ENCODE assay signal across 11 cellular contexts in genomic region chr14:52327374-52328226, GRCh38. TPM values are rescaled to one million over a fixed set of nuclear protein-coding genes. Genes with fewer than 3 reads are reported as not detected.
DNase-seq lines count a peak whose midpoint lies in the region; ATAC-seq, FAIRE-seq and TF ChIP-seq lines count a peak whose summit lies in the region.
"Had no signal": no experiment of that assay in that cellular context is flagged by ENCODE, and none has a peak within 500 bp of the region (broad histone marks: within the 10 kb centered on the region; RNA-seq: fewer than 3 reads in every experiment).

No MANE protein-coding gene starts in this region.

- CTCF ChIA-PET in BJ (lab: Yijun Ruan, JAX) (interaction anchor here (0.6 kb wide), 1 partner anchor 259 kb away, joined by 3 read pairs; no protein-coding TSS in a partner anchor), T-cell (lab: Charles Lee) (no interaction called here)

- H3K9me3 Mint-ChIP-seq in T-cell: peaks cover 0 to 6% (median 3%) of the 10 kb centered on the region in 3 donors

- 64 to 73% methylated on average over 4 of the region's 4 CpGs for WGBS in gastroesophageal sphincter (ENCODE audit: low coverage in 1 of 2), 2 donors

- no peaks in the 10 kb centered on the region for H3K27me3 Mint-ChIP-seq in T-cell

- no peak for TF ChIP-seq CTCF in BJ (IDR thresholded peaks at IDR 0.05; ENCODE audit: insufficient read depth, low read depth, low read length)
- no peak for TF ChIP-seq CTCF in gastroesophageal sphincter (IDR thresholded peaks at IDR 0.05)
- TF ChIP-seq CTCF in BE2C (IDR thresholded peaks at IDR 0.05; ENCODE audit: low read depth, low read length): no peak
- no peak for TF ChIP-seq CTCF in GM20000 (IDR thresholded peaks at IDR 0.05; ENCODE audit: extremely low read depth, missing control alignments)

- H3K36me3 ChIP-seq in BJ (ENCODE audit: control insufficient read depth, insufficient read depth, low read length) (no peaks in the 10 kb centered on the region), gastroesophageal sphincter (no peaks in the 10 kb centered on the region), BE2C (peaks cover 60% of the 10 kb centered on the region)

- H3K27me3 ChIP-seq in BJ (ENCODE audit: control insufficient read depth, insufficient read depth, low read length) (no peaks in the 10 kb centered on the region), gastroesophageal sphincter (no peaks in the 10 kb centered on the region), BE2C (no peaks in the 10 kb centered on the region)

- no peak for ATAC-seq in T-cell (replicated peaks in 1 of 4)
- ATAC-seq in gastroesophageal sphincter: peak; percentile 28
- ATAC-seq in HG02981 (IDR thresholded peaks at IDR 0.05; ENCODE audit: unreplicated experiment): no peak

- peak; percentile 74 for FAIRE-seq in GM19239 (lab: Jason Lieb, UNC)
- FAIRE-seq: G401.6 had no signal

- DNase-seq in BJ (ENCODE audit: low read depth): peak; percentile 15
- DNase-seq in GM19239 (ENCODE audit: insufficient read length, low spot score): no peak
- DNase-seq in T-cell: no peak
- DNase-seq in retina: no peak
- DNase-seq in BE2C: no peak
- no peak for DNase-seq in GM20000 (ENCODE audit: low spot score)

- TF ChIP-seq EP300 in gastroesophageal sphincter (IDR thresholded peaks at IDR 0.05): no peak

- peak overlapping the region; percentile 37 to 74 for H3K27ac Mint-ChIP-seq in T-cell
- H3K27ac Mint-ChIP-seq: brain had no signal

- H3K27ac ChIP-seq in gastroesophageal sphincter: peak overlapping the region in 1 of 4 donors; percentile 52

- no peaks in the 10 kb centered on the region for H3K9me3 ChIP-seq in gastroesophageal sphincter
- no peaks in the 10 kb centered on the region for H3K9me3 ChIP-seq in BE2C

- H3K4me1 Mint-ChIP-seq in T-cell: peaks cover 56 to 80% (median 57%) of the 10 kb centered on the region in 3 donors
- H3K4me1 Mint-ChIP-seq: brain had no signal

- peaks cover 51% of the 10 kb centered on the region for H3K36me3 Mint-ChIP-seq in T-cell
- H3K36me3 Mint-ChIP-seq: brain had no signal

- TF ChIP-seq POLR2A in gastroesophageal sphincter (IDR thresholded peaks at IDR 0.05): no peak

- H3K4me3 ChIP-seq in BJ (ENCODE audit: low read depth, low read length) (no peak overlapping the region), gastroesophageal sphincter (no peak overlapping the region), BE2C (ENCODE audit: low read depth, low read length) (no peak overlapping the region)

- peak overlapping the region in 2 of 3 donors; percentile 13 for H3K4me3 Mint-ChIP-seq in T-cell
- H3K4me3 Mint-ChIP-seq: brain had no signal

- H3K4me1 ChIP-seq in gastroesophageal sphincter: peaks cover 0 to 57% (median 4%) of the 10 kb centered on the region in 3 donors
- H3K4me1 ChIP-seq in BE2C: peaks cover 9% of the 10 kb centered on the region

- POLR2A ChIA-PET in BJ (lab: Charles Lee) (no interaction called here), T-cell (lab: Charles Lee) (interaction anchor here in 1 of 2 donors (0.9 kb wide), 1 partner anchor 16 kb away, joined by 3 read pairs; no protein-coding TSS in a partner anchor)

RNA-seq across cellular contexts. Expression of gene PTGER2, which starts 13.5 kb away (rescaled TPM):
- polyA plus RNA-seq in BJ (2011; rRNA removed): 0.43 and 0.71 TPM in 2 replicates
- polyA minus RNA-seq in BJ (2011; rRNA and poly(A)+ RNA removed): 0.21 and 0.24 TPM in 2 replicates
- total RNA-seq in T-cell (10 to 100 TPM; 38.8 to 68.0 (median 54.7) TPM), gastroesophageal sphincter (10 to 100 TPM in 2 of 4 donors, 1 to 10 TPM in 2; 4.8 to 24.2 (median 9.0) TPM)
- 135 TPM for polyA plus RNA-seq in BE2C (2012; ENCODE audit: insufficient read depth, insufficient read length, low read depth)
- total RNA-seq: temporal lobe had no signal
